ENCODE assay signal across 1 cellular context in genomic region chr2:24365051-24365450, GRCh38.
TF ChIP-seq lines count a peak whose summit lies in the region.

No MANE protein-coding gene starts in this region.

TF ChIP-seq in H1, 55 proteins besides CTCF, POLR2A, EP300 and RAD21:
- TF ChIP-seq JUND (IDR thresholded peaks at IDR 0.05; ENCODE audit: low read length) (no peak), TAF1 (IDR thresholded peaks at IDR 0.05; ENCODE audit: low read depth, low read length) (no peak), SUZ12 (IDR thresholded peaks at IDR 0.05; ENCODE audit: low read length) (no peak), SP2 (IDR thresholded peaks at IDR 0.05; ENCODE audit: low read length) (no peak), RNF2 (IDR thresholded peaks at IDR 0.05; ENCODE audit: borderline replicate concordance, low read depth, low read length, missing control alignments, poor library complexity, severe bottlenecking) (no peak), CREB1 (IDR thresholded peaks at IDR 0.05) (no peak), BACH1 (IDR thresholded peaks at IDR 0.05; ENCODE audit: low read length) (no peak), NRF1 (IDR thresholded peaks at IDR 0.05; ENCODE audit: low read depth, low read length) (no peak), ASH2L (IDR thresholded peaks at IDR 0.05; ENCODE audit: low read length) (no peak), POLR2AphosphoS5 (IDR thresholded peaks at IDR 0.05; ENCODE audit: low read depth, low read length) (no peak), CHD1 (IDR thresholded peaks at IDR 0.05; ENCODE audit: low read depth, low read length) (no peak), KDM5A (IDR thresholded peaks at IDR 0.05; ENCODE audit: low read length) (no peak), CHD2 (IDR thresholded peaks at IDR 0.05; ENCODE audit: low read length) (no peak), YY1 (IDR thresholded peaks at IDR 0.05; ENCODE audit: low read depth, low read length) (no peak), POU5F1 (IDR thresholded peaks at IDR 0.05; ENCODE audit: low read depth, low read length) (no peak), SIX5 (IDR thresholded peaks at IDR 0.05; ENCODE audit: low read depth, low read length) (no peak), RXRA (IDR thresholded peaks at IDR 0.05; ENCODE audit: insufficient read depth, low read depth, low read length) (no peak)
- TF ChIP-seq, protein P1, sequence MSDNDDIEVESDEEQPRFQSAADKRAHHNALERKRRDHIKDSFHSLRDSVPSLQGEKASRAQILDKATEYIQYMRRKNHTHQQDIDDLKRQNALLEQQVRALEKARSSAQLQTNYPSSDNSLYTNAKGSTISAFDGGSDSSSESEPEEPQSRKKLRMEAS (IDR thresholded peaks at IDR 0.05) = no peak
